In the genomic region with DNA sequence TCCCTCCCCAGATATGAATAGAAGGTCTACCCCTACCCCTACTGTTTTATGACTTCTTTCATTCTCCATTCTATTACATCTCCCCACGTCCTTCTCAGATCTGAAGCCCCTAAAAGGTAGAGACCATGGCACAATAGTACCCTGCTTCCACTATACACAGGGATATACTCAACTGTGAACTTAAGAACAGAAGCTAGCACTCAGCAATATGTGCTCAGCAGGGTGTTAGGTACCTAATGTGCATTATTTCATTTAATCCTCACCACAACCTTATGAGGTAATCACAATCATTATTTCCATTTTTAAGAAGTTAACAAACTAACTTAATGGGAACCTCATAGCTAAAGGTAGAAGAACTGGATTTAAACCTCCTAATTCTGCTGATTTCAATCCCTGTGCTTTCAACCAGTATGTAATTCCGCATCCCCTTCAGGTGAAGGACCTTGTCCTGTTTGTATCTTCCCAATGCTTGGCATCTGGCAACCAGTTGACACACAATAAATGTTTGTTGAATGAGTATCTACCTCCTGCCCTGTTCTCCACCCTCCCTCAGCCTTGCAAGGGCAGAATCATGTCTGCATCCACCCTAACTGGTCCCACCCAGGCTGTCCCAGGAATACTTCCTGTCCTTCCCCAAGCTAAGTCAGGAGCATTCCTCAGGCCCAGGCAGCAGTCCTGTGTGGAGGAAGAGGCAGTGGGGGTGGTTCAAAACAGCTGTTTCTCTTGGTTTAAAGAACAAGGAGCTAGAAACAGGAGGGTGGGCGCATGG, we compare ENCODE assay signal across 11 cellular contexts. TPM values are rescaled to one million over a fixed set of nuclear protein-coding genes. Genes with fewer than 3 reads are reported as not detected.
A peak's percentile ranks its signal among the peaks of the same experiment; 100 is the strongest.
DNase-seq lines count a peak whose midpoint lies in the region; ATAC-seq and TF ChIP-seq lines count a peak whose summit lies in the region.
"Had no signal": no experiment of that assay in that cellular context is flagged by ENCODE, and none has a peak within 500 bp of the region (broad histone marks: within the 10 kb centered on the region; RNA-seq: fewer than 3 reads in every experiment).

No MANE protein-coding gene starts in this region.

- peak overlapping the region; percentile 99 for H3K27ac Mint-ChIP-seq in activated T-cell treated with anti-CD3 and anti-CD28 coated beads, Interleukin-2, amount 50 U/mL, for 72 hours
- peak overlapping the region; percentile 98 for H3K27ac Mint-ChIP-seq in activated CD8-positive, alpha-beta T cell treated with anti-CD3 and anti-CD28 coated beads for 36 hours

- POLR2A ChIA-PET in activated CD8-positive, alpha-beta T cell treated with anti-CD3 and anti-CD28 coated beads for 36 hours (lab: Charles Lee) = interaction anchor here (0.9 to 4.4 kb wide), 9 partner anchors 9 to 55 kb away, joined by 3 to 55 read pairs (median 4); partner anchors contain the start of gene CHI3L2

- CTCF ChIA-PET in activated CD8-positive, alpha-beta T cell treated with anti-CD3 and anti-CD28 coated beads for 36 hours (lab: Charles Lee) = interaction anchor here (0.6 to 8.8 kb wide), 5 partner anchors 24 to 140 kb away, joined by 3 to 150 read pairs (median 4); no protein-coding TSS in a partner anchor

- peaks cover 2 to 31% (median 5%) of the 10 kb centered on the region in 5 donors for H3K36me3 ChIP-seq in subcutaneous abdominal adipose tissue (ENCODE audit: control insufficient read depth in 5 of 5, insufficient read depth in 5 of 5, low read length in 5 of 5)

- peaks cover 12 to 73% (median 53%) of the 10 kb centered on the region in 5 donors for H3K4me1 ChIP-seq in subcutaneous abdominal adipose tissue (ENCODE audit: control insufficient read depth in 5 of 5, insufficient read depth in 5 of 5, low read length in 5 of 5)

- peaks cover 48 to 83% of the 10 kb centered on the region in 2 donors for H3K36me3 Mint-ChIP-seq in activated T-cell treated with anti-CD3 and anti-CD28 coated beads, Interleukin-2, amount 50 U/mL, for 72 hours (ENCODE audit: insufficient read depth in 2 of 2)
- H3K36me3 Mint-ChIP-seq in activated CD8-positive, alpha-beta T cell treated with anti-CD3 and anti-CD28 coated beads for 36 hours (ENCODE audit: low read depth) = peaks cover 100% of the 10 kb centered on the region

- peak overlapping the region; percentile 92 for H3K27ac ChIP-seq in subcutaneous abdominal adipose tissue (ENCODE audit: low read depth, low read length)

- no peaks in the 10 kb centered on the region for H3K9me3 Mint-ChIP-seq in activated T-cell treated with anti-CD3 and anti-CD28 coated beads, Interleukin-2, amount 50 U/mL, for 72 hours
- no peaks in the 10 kb centered on the region for H3K9me3 Mint-ChIP-seq in activated CD8-positive, alpha-beta T cell treated with anti-CD3 and anti-CD28 coated beads for 36 hours
- H3K9me3 Mint-ChIP-seq: endodermal cell, nephron progenitor cell had no signal

- peaks cover 0 to 3% (median 0%) of the 10 kb centered on the region in 5 donors for H3K27me3 ChIP-seq in subcutaneous abdominal adipose tissue (ENCODE audit: control insufficient read depth in 5 of 5, insufficient read depth in 4 of 5, low read length in 5 of 5)

- H3K4me3 Mint-ChIP-seq in activated T-cell treated with anti-CD3 and anti-CD28 coated beads, Interleukin-2, amount 50 U/mL, for 72 hours = peak overlapping the region; percentile 93 to 98
- peak overlapping the region; percentile 99 for H3K4me3 Mint-ChIP-seq in activated CD8-positive, alpha-beta T cell treated with anti-CD3 and anti-CD28 coated beads for 36 hours
- H3K4me3 Mint-ChIP-seq: endodermal cell, nephron progenitor cell had no signal

- no peaks in the 10 kb centered on the region for H3K9me3 ChIP-seq in subcutaneous abdominal adipose tissue (ENCODE audit: control insufficient read depth in 5 of 5, low read length in 5 of 5)

- intact Hi-C loops in activated CD8-positive, alpha-beta T cell treated with anti-CD3 and anti-CD28 coated beads for 36 hours (cut with micrococcal nuclease) = loop anchor here (5.0 kb wide), 1 partner anchor 33 kb away; the partner anchor contains the start of gene CHI3L2

- no peak for TF ChIP-seq CTCF in activated CD8-positive, alpha-beta T cell treated with anti-CD3 and anti-CD28 coated beads for 36 hours (IDR thresholded peaks at IDR 0.05)

- H3K27me3 Mint-ChIP-seq in activated T-cell treated with anti-CD3 and anti-CD28 coated beads, Interleukin-2, amount 50 U/mL, for 72 hours (ENCODE audit: low read depth) = no peaks in the 10 kb centered on the region
- no peaks in the 10 kb centered on the region for H3K27me3 Mint-ChIP-seq in activated CD8-positive, alpha-beta T cell treated with anti-CD3 and anti-CD28 coated beads for 36 hours

- ATAC-seq in activated T-cell treated with anti-CD3 and anti-CD28 coated beads, Interleukin-2, amount 50 U/mL, for 72 hours (replicated peaks in 1 of 2) = no peak
- no peak for ATAC-seq in activated CD8-positive, alpha-beta T cell treated with anti-CD3 and anti-CD28 coated beads for 36 hours
- no peak for ATAC-seq in GM21723 (IDR thresholded peaks at IDR 0.05; ENCODE audit: unreplicated experiment)

- peak overlapping the region in 1 of 5 donors; percentile 73 for H3K9ac ChIP-seq in subcutaneous abdominal adipose tissue (ENCODE audit: low read length in 5 of 5)

- H3K4me1 Mint-ChIP-seq in activated T-cell treated with anti-CD3 and anti-CD28 coated beads, Interleukin-2, amount 50 U/mL, for 72 hours (ENCODE audit: low read depth) = peaks cover 93% of the 10 kb centered on the region
- H3K4me1 Mint-ChIP-seq in activated CD8-positive, alpha-beta T cell treated with anti-CD3 and anti-CD28 coated beads for 36 hours (ENCODE audit: low read depth) = peaks cover 84% of the 10 kb centered on the region

- DNase-seq in activated T-cell treated with anti-CD3 and anti-CD28 coated beads, Interleukin-2, amount 50 U/mL, for 72 hours = no peak
- DNase-seq in activated T-cell treated with anti-CD3 and anti-CD28 coated beads for 4 hours (no peak), islet precursor cell (peak; percentile 57), anterior cingulate cortex (lab: John Stamatoyannopoulos, UW) (no peak), NCI-H1092 (lab: John Stamatoyannopoulos, UW) (no peak)
- DNase-seq in activated CD8-positive, alpha-beta T cell treated with anti-CD3 and anti-CD28 coated beads for 36 hours = no peak
- DNase-seq: endodermal cell, NCI-H2029, nephron progenitor cell had no signal

- H3K4me3 ChIP-seq in subcutaneous abdominal adipose tissue (ENCODE audit: low read depth in 1 of 5, low read length in 5 of 5) = no peak overlapping the region

RNA-seq across cellular contexts. Expression of gene DENND2D, which starts 6.5 kb away (rescaled TPM):
- 100 to 1,000 TPM; 134 to 165 TPM for total RNA-seq in activated T-cell treated with anti-CD3 and anti-CD28 coated beads, Interleukin-2, amount 50 U/mL, for 72 hours
- 100 to 1,000 TPM; 201 to 208 TPM for total RNA-seq in activated CD8-positive, alpha-beta T cell treated with anti-CD3 and anti-CD28 coated beads for 36 hours

RNA-seq across cellular contexts. Expression of gene CHI3L2, which starts 33.6 kb away (rescaled TPM):
- total RNA-seq in activated T-cell treated with anti-CD3 and anti-CD28 coated beads, Interleukin-2, amount 50 U/mL, for 72 hours = 10 to 100 TPM in 1 of 2 donors, 1 to 10 TPM in 1; 9.0 to 10.6 TPM
- 10 to 100 TPM in 1 of 2 experiments, 1 to 10 TPM in 1; 9.2 to 10.4 TPM for total RNA-seq in activated CD8-positive, alpha-beta T cell treated with anti-CD3 and anti-CD28 coated beads for 36 hours
- total RNA-seq: endodermal cell had no signal

RNA-seq across cellular contexts. Expression of gene CEPT1, which starts 53.9 kb away (rescaled TPM):
- 10 to 100 TPM; 44.5 to 50.4 TPM for total RNA-seq in activated T-cell treated with anti-CD3 and anti-CD28 coated beads, Interleukin-2, amount 50 U/mL, for 72 hours
- 10 to 100 TPM; 36.0 to 38.6 TPM for total RNA-seq in activated CD8-positive, alpha-beta T cell treated with anti-CD3 and anti-CD28 coated beads for 36 hours

RNA-seq across cellular contexts. Expression of gene DRAM2, which starts 54.0 kb away (rescaled TPM):
- total RNA-seq in activated T-cell treated with anti-CD3 and anti-CD28 coated beads, Interleukin-2, amount 50 U/mL, for 72 hours = 10 to 100 TPM; 73.3 to 89.4 TPM
- 10 to 100 TPM; 27.5 to 37.2 TPM for total RNA-seq in activated CD8-positive, alpha-beta T cell treated with anti-CD3 and anti-CD28 coated beads for 36 hours
